In the genomic region with DNA sequence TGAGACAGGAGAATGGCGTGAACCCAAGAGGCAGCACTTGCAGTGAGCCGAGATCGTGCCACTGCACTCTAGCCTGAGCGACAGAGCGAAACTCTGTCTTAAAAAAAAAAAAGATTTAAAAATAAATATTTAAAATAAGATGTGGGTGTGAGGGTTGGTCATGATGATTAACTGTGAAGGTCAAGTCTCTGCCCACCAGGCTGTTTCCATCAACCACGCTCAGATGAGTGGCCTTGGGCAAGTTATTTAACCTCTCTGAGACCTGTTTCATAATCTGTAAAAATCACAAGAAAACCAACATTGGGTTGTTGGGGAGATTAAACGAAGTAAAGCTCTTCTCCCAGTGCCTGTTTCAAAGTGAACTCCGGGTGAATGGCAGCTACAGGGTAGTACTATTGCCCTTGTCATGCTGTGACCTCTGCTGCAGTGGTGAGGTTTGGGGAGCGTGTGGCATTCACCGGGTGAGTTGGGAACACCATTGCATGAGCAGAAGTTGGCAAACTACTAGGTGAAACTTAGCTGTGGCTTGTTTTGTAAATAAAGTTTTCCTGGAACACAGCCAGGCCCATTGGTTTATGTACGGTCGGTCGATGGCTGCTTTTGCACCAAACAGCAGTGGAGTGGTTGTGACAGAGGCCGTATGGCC, we compare ENCODE assay signal across 1 cellular context.
TF ChIP-seq lines count a peak whose summit lies in the region.

No MANE protein-coding gene starts in this region.

TF ChIP-seq in WTC11, 78 proteins besides CTCF, POLR2A, EP300 and RAD21 (continued from another document):
- TF ChIP-seq, protein P1, sequence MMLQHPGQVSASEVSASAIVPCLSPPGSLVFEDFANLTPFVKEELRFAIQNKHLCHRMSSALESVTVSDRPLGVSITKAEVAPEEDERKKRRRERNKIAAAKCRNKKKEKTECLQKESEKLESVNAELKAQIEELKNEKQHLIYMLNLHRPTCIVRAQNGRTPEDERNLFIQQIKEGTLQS (CRISPR knock-in tag; conservative IDR thresholded peaks at IDR 0.05) = no peak
- TF ChIP-seq, protein P2, sequence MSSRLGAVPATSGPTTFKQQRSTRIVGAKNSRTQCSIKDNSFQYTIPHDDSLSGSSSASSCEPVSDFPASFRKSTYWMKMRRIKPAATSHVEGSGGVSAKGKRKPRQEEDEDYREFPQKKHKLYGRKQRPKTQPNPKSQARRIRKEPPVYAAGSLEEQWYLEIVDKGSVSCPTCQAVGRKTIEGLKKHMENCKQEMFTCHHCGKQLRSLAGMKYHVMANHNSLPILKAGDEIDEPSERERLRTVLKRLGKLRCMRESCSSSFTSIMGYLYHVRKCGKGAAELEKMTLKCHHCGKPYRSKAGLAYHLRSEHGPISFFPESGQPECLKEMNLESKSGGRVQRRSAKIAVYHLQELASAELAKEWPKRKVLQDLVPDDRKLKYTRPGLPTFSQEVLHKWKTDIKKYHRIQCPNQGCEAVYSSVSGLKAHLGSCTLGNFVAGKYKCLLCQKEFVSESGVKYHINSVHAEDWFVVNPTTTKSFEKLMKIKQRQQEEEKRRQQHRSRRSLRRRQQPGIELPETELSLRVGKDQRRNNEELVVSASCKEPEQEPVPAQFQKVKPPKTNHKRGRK (CRISPR knock-in tag; IDR thresholded peaks at IDR 0.05; ENCODE audit: borderline replicate concordance) = no peak
